In genomic region chr1:54376085-54377039, GRCh38 we compare ENCODE assay signal across 8 cellular contexts. TPM values are rescaled to one million over a fixed set of nuclear protein-coding genes. Genes with fewer than 3 reads are reported as not detected.
A peak's percentile ranks its signal among the peaks of the same experiment; 100 is the strongest.
DNase-seq lines count a peak whose midpoint lies in the region; ATAC-seq and TF ChIP-seq lines count a peak whose summit lies in the region.

No MANE protein-coding gene starts in this region.

- H4K20me1 ChIP-seq in hepatocyte (ENCODE audit: insufficient read depth, poor library complexity, severe bottlenecking): peaks cover 62% of the 10 kb centered on the region

- DNase-seq in hepatocyte (ENCODE audit: low spot score) (peak; percentile 56), islet precursor cell (no peak), amygdala (lab: John Stamatoyannopoulos, UW) (no peak), OCI-M2 (lab: John Stamatoyannopoulos, UW; ENCODE audit: unreplicated experiment) (no peak)
- no peak for DNase-seq in central memory CD4-positive, alpha-beta T cell

- H3K9me3 ChIP-seq in KOPT-K1 (ENCODE audit: insufficient read depth, low read length, poor library complexity, severe bottlenecking) (no peaks in the 10 kb centered on the region), hepatocyte (ENCODE audit: low read depth) (no peaks in the 10 kb centered on the region)

- TF ChIP-seq CTCF in hepatocyte (IDR thresholded peaks at IDR 0.05; ENCODE audit: poor library complexity): no peak

- H3K36me3 ChIP-seq in KOPT-K1 (ENCODE audit: insufficient read depth, low read length): peaks cover 64% of the 10 kb centered on the region
- H3K36me3 ChIP-seq in hepatocyte (replicated peaks; ENCODE audit: insufficient read depth, low read depth): no peaks in the 10 kb centered on the region

- no peaks in the 10 kb centered on the region for H3K27me3 ChIP-seq in hepatocyte

- H3K9me2 ChIP-seq in hepatocyte (replicated peaks; ENCODE audit: insufficient read depth): no peaks in the 10 kb centered on the region

- H3K79me2 ChIP-seq in hepatocyte: peaks cover 100% of the 10 kb centered on the region

- peak; percentile 69 for ATAC-seq in GM18520 (IDR thresholded peaks at IDR 0.05; ENCODE audit: unreplicated experiment)
- peak; percentile 69 for ATAC-seq in GM21717 (IDR thresholded peaks at IDR 0.05; ENCODE audit: unreplicated experiment)

- peaks cover 52% of the 10 kb centered on the region for H3K4me1 ChIP-seq in hepatocyte (ENCODE audit: insufficient read depth)

- no peak overlapping the region for H3K4me3 ChIP-seq in hepatocyte

- WGBS in hepatocyte (ENCODE audit: low lambda C conversion rate, missing lambda C conversion rate): 69% methylated on average over 10 of the region's 10 CpGs

- peak overlapping the region; percentile 49 for H3K27ac ChIP-seq in KOPT-K1 (ENCODE audit: low read depth, low read length, poor library complexity, severe bottlenecking)
- H3K27ac ChIP-seq in hepatocyte: peak overlapping the region; percentile 81

- peak overlapping the region; percentile 53 for H3K4me2 ChIP-seq in hepatocyte

- no peak overlapping the region for H2AFZ ChIP-seq in hepatocyte

RNA-seq across cellular contexts. Expression of gene SSBP3, which starts 29.8 kb away (rescaled TPM):
- total RNA-seq in hepatocyte: 27.1 and 47.2 TPM in 2 replicates
- 23.8 and 25.8 TPM in 2 replicates for polyA plus RNA-seq in hepatocyte
